ENCODE assay signal across 1 cellular context in the genomic region with DNA sequence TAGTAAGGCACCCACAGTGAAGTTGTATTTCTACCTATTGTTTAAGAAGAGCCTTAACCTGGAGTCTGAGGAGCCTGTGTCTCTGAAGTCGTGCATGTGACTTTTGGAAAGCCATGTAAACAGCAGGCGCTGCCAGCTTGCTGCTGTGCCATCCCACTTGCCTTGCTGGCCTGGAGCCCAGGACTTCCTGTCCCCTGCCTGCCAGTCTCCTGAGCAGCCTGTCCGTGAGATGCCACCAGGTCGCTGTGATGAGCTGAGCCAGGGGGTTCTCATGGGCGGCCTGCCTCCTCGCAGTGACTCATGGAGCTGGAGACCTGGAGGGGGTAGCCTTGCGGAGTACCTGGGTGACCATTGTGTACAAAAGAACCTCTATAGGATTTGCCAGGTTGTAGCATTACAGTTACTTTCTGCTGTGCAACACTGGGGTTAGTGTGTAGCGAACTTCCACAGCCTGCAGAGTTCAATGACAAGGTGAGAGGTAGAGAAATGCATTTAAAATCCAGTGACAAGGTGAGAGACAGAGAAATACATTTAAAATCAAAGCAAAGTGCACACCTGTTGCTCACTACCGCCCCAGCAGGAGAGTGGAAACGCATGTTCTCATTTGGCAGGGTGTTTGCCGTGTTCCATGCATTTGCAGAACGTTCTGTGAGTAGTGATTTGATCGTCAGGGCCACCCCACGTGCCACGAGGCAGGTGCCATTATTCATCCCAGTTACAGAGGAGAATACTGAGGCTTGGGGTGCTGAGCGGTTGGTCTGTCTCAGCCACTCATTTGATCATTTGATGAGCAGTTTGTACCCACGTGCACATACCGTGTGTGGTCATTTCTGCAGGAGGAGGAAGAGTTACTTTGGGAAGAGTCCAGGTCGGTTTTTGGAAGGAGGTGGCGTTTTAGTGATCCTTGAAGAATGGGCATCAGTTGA.
TF ChIP-seq lines count a peak whose summit lies in the region.

No MANE protein-coding gene starts in this region.

TF ChIP-seq in HepG2, 621 proteins besides CTCF, POLR2A, EP300 and RAD21 (continued from another document):
- TF ChIP-seq GLI4 (CRISPR knock-in tag; IDR thresholded peaks at IDR 0.05; ENCODE audit: borderline replicate concordance) (no peak), SRSF1 (optimal IDR thresholded peaks at IDR 0.05; ENCODE audit: low read depth, low read length) (no peak)
